Comparison of ENCODE assay signal across 8 cellular contexts in genomic region chr10:79347894-79348639, GRCh38. TPM values are rescaled to one million over a fixed set of nuclear protein-coding genes. Genes with fewer than 3 reads are reported as not detected.
DNase-seq lines count a peak whose midpoint lies in the region; ATAC-seq and TF ChIP-seq lines count a peak whose summit lies in the region.

No MANE protein-coding gene starts in this region.

- H3F3A ChIP-seq in SU-DHL-6 (ENCODE audit: insufficient read depth): peaks cover 3% of the 10 kb centered on the region

- peak; percentile 60 for ATAC-seq in GM19372 (IDR thresholded peaks at IDR 0.05; ENCODE audit: low read depth, unreplicated experiment)
- ATAC-seq in HG03460 (IDR thresholded peaks at IDR 0.05; ENCODE audit: unreplicated experiment): peak; percentile 78

- H3K27me3 Mint-ChIP-seq in CD8-positive, alpha-beta memory T cell: no peaks in the 10 kb centered on the region

- 15% methylated on average over 28 of the region's 34 CpGs for WGBS in hepatocyte (ENCODE audit: low lambda C conversion rate, missing lambda C conversion rate)

- POLR2A ChIA-PET in CD8-positive, alpha-beta memory T cell (lab: Charles Lee): interaction anchor here (0.6 to 1.9 kb wide), 4 partner anchors 12 to 106 kb away, joined by 3 to 12 read pairs (median 3); no protein-coding TSS in a partner anchor

- peak overlapping the region; percentile 80 for H3K27ac ChIP-seq in CD8-positive, alpha-beta memory T cell (ENCODE audit: low read depth, low read length)
- H3K27ac ChIP-seq in SU-DHL-6 (ENCODE audit: low read depth, low read length) (peak overlapping the region; percentile 77), hepatocyte (peak overlapping the region; percentile 78)

- peaks cover 26% of the 10 kb centered on the region for H3K79me2 ChIP-seq in SU-DHL-6 (ENCODE audit: insufficient read depth, low read length)
- peaks cover 22% of the 10 kb centered on the region for H3K79me2 ChIP-seq in hepatocyte

- H3K36me3 Mint-ChIP-seq in CD8-positive, alpha-beta memory T cell: peaks cover 4 to 46% (median 6%) of the 10 kb centered on the region in 3 donors

- CTCF ChIA-PET in CD8-positive, alpha-beta memory T cell (lab: Charles Lee): interaction anchor here (0.5 to 5.1 kb wide), 14 partner anchors 9 to 108 kb away, joined by 3 to 37 read pairs (median 4); no protein-coding TSS in a partner anchor

- H3K27me3 ChIP-seq in CD8-positive, alpha-beta memory T cell (ENCODE audit: insufficient read depth, low read length, poor library complexity, severe bottlenecking): no peaks in the 10 kb centered on the region
- H3K27me3 ChIP-seq in SU-DHL-6 (ENCODE audit: low read length) (no peaks in the 10 kb centered on the region), hepatocyte (no peaks in the 10 kb centered on the region)

- peak overlapping the region; percentile 56 for H3K4me3 ChIP-seq in CD8-positive, alpha-beta memory T cell (ENCODE audit: low read length)
- H3K4me3 ChIP-seq in SU-DHL-6 (ENCODE audit: insufficient read depth, low read length, poor library complexity, severe bottlenecking): peak overlapping the region; percentile 85
- peak overlapping the region; percentile 83 for H3K4me3 ChIP-seq in hepatocyte
- H3K4me3 ChIP-seq in skeletal muscle cell (ENCODE audit: low read depth, low read length): peak overlapping the region; percentile 74

- peaks cover 31% of the 10 kb centered on the region for H3K4me1 ChIP-seq in CD8-positive, alpha-beta memory T cell (ENCODE audit: insufficient read depth, low read length)
- H3K4me1 ChIP-seq in hepatocyte (ENCODE audit: insufficient read depth): peaks cover 19% of the 10 kb centered on the region

- H3K36me3 ChIP-seq in CD8-positive, alpha-beta memory T cell (ENCODE audit: insufficient read depth, low read length): peaks cover 37% of the 10 kb centered on the region
- H3K36me3 ChIP-seq in SU-DHL-6 (ENCODE audit: low read length) (peaks cover 2% of the 10 kb centered on the region; the same call in 1 of the 2 replicates), hepatocyte (replicated peaks; ENCODE audit: insufficient read depth, low read depth) (no peaks in the 10 kb centered on the region)

- TF ChIP-seq CTCF in SU-DHL-6 (IDR thresholded peaks at IDR 0.05; ENCODE audit: insufficient read depth, low read length, poor library complexity, severe bottlenecking) (no peak), hepatocyte (IDR thresholded peaks at IDR 0.05; ENCODE audit: poor library complexity) (no peak)

- peaks cover 10% of the 10 kb centered on the region; the same call in 1 of the 2 replicates for H4K20me1 ChIP-seq in SU-DHL-6 (ENCODE audit: low read depth, low read length)
- H4K20me1 ChIP-seq in hepatocyte (ENCODE audit: insufficient read depth, poor library complexity, severe bottlenecking): peaks cover 4% of the 10 kb centered on the region

- H3K4me3 Mint-ChIP-seq in CD8-positive, alpha-beta memory T cell: peak overlapping the region; percentile 77 to 91 (median 82)

- H3K9me3 Mint-ChIP-seq in CD8-positive, alpha-beta memory T cell: no peaks in the 10 kb centered on the region

- DNase-seq in CD8-positive, alpha-beta memory T cell: peak; percentile 61 to 82 (median 70)
- DNase-seq in amniotic stem cell (lab: John Stamatoyannopoulos, UW): peak; percentile 8
- DNase-seq in hepatocyte (ENCODE audit: low spot score): peak; percentile 76
- peak; percentile 38 for DNase-seq in skeletal muscle cell (ENCODE audit: low read depth)
- DNase-seq in KG1 (lab: John Stamatoyannopoulos, UW): no peak

- H3K9ac ChIP-seq in SU-DHL-6 (ENCODE audit: low read length): peak overlapping the region; percentile 99

- peaks cover 25 to 48% (median 28%) of the 10 kb centered on the region in 3 donors for H3K4me1 Mint-ChIP-seq in CD8-positive, alpha-beta memory T cell

- H3K4me2 ChIP-seq in SU-DHL-6 (ENCODE audit: low read depth, low read length, poor library complexity, severe bottlenecking) (peak overlapping the region; percentile 67), hepatocyte (peak overlapping the region; percentile 93)

- no peaks in the 10 kb centered on the region for H3K9me3 ChIP-seq in CD8-positive, alpha-beta memory T cell (ENCODE audit: low read length)
- H3K9me3 ChIP-seq in SU-DHL-6 (ENCODE audit: insufficient read depth, low read length): no peaks in the 10 kb centered on the region
- H3K9me3 ChIP-seq in hepatocyte (ENCODE audit: low read depth): no peaks in the 10 kb centered on the region

- H2AFZ ChIP-seq in SU-DHL-6 (ENCODE audit: low read depth, low read length, severe bottlenecking) (peak overlapping the region; percentile 49), hepatocyte (peak overlapping the region; percentile 79)

- H3K9me2 ChIP-seq in SU-DHL-6 (replicated peaks; ENCODE audit: insufficient read depth, low read length) (no peaks in the 10 kb centered on the region), hepatocyte (replicated peaks; ENCODE audit: insufficient read depth) (no peaks in the 10 kb centered on the region)

- peak overlapping the region; percentile 78 to 98 (median 92) for H3K27ac Mint-ChIP-seq in CD8-positive, alpha-beta memory T cell

RNA-seq across cellular contexts. Expression of gene PPIF, which starts 0.8 kb away (rescaled TPM):
- 100 to 1,000 TPM; 173 to 181 TPM for total RNA-seq in CD8-positive, alpha-beta memory T cell
- polyA plus RNA-seq in CD8-positive, alpha-beta memory T cell: 13.7 TPM
- 64.3 and 79.4 TPM in 2 replicates for total RNA-seq in hepatocyte
- 69.7 and 70.3 TPM in 2 replicates for polyA plus RNA-seq in hepatocyte
